In genomic region chr18:62386091-62386490, GRCh38 we compare ENCODE assay signal across 26 cellular contexts.
"Had no signal": no experiment of that assay in that cellular context is flagged by ENCODE, and none has a peak within 500 bp of the region (broad histone marks: within the 10 kb centered on the region; RNA-seq: fewer than 3 reads in every experiment).

No MANE protein-coding gene starts in this region.

- H3K4me2 ChIP-seq: PC-9 had no signal

- H2AFZ ChIP-seq: PC-9 had no signal

- H3K36me3 ChIP-seq: MG63, SJSA1 had no signal

- H3K27ac ChIP-seq: HL-60, PC-9, SJSA1, SK-N-MC had no signal

- DNase-seq: IMR-90; Karpas-422; KG1; MG63; NCI-H1092; NCI-H1105 treated with DMSO at 0.1 percent for 48 hours; NCI-H1436; NCI-H187; NCI-H2029; NCI-H2081 treated with DMSO at 0.1 percent for 48 hours; NCI-H2171; NCI-H226; NCI-H446; NCI-H510A; NCI-H524 treated with DMSO at 0.1 percent for 48 hours; NCI-H69; NCI-H774; NK-92 treated with Interleukin-12 subunit alpha and Interleukin-12 subunit beta, amount 100 ng/mL, for 24 hours; PC-9; Right ventricle myocardium superior; RPMI8226; SIG-M5 had no signal

- ATAC-seq: HepG2 had no signal

- H3K9me3 ChIP-seq: MG63, SJSA1 had no signal

- H3K4me3 ChIP-seq: MG63, PC-9, SJSA1, SK-N-MC had no signal

- H3K27me3 ChIP-seq: MG63 had no signal

- H3K4me1 ChIP-seq: SJSA1 had no signal
